7 cellular contexts compared by ENCODE assay signal in genomic region chr5:141650851-141651727, GRCh38. TPM values are rescaled to one million over a fixed set of nuclear protein-coding genes. Genes with fewer than 3 reads are reported as not detected.
A peak's percentile ranks its signal among the peaks of the same experiment; 100 is the strongest.
DNase-seq lines count a peak whose midpoint lies in the region; ATAC-seq and TF ChIP-seq lines count a peak whose summit lies in the region.

Gene FCHSD1 (minus strand): TSS chr5:141651418. CDS start chr5:141651368, 50 bp downstream.

- DNase-seq in NCI-H1930 (lab: John Stamatoyannopoulos, UW) (peak; percentile 14 to 37), colonic mucosa (peak; percentile 97), left kidney (ENCODE audit: low read depth, low spot score) (peak; percentile 89)
- DNase-seq in activated CD4-positive, alpha-beta T cell treated with anti-CD3 and anti-CD28 coated beads for 1 hour, result peak; percentile 68
- DNase-seq in stimulated activated CD4-positive, alpha-beta T cell treated with anti-CD3 and anti-CD28 coated beads, Interleukin-1b, Interleukin-23, amount 100 ng/mL, for 4 hours (ENCODE audit: low read depth in 2 of 2), result peak; percentile 68 to 73

- H3K4me1 ChIP-seq in colonic mucosa, result no peaks in the 10 kb centered on the region

- intact Hi-C loops in colonic mucosa (cut with DNase I), result no loop called here

- no peaks in the 10 kb centered on the region for H3K27me3 ChIP-seq in colonic mucosa

- no peaks in the 10 kb centered on the region for H3K36me3 ChIP-seq in colonic mucosa

- H3K4me3 ChIP-seq in colonic mucosa, result peak within 1 kb of the TSS; percentile 47

- ATAC-seq in GM18499 (IDR thresholded peaks at IDR 0.05; ENCODE audit: insufficient read depth, unreplicated experiment), result peak; percentile 83
- peak; percentile 90 for ATAC-seq in HG02623 (IDR thresholded peaks at IDR 0.05; ENCODE audit: unreplicated experiment)

- H3K9ac ChIP-seq in colonic mucosa (ENCODE audit: low read depth in 2 of 2, low read length in 2 of 2), result peak within 1 kb of the TSS; percentile 62 to 71

- H3K9me3 ChIP-seq in colonic mucosa, result no peaks in the 10 kb centered on the region

- no peak within 1 kb of the TSS for H3K27ac ChIP-seq in colonic mucosa

- TF ChIP-seq CTCF in colonic mucosa (IDR thresholded peaks at IDR 0.05), result no peak

RNA-seq across cellular contexts. Expression of gene FCHSD1, which starts in this region (rescaled TPM):
- 10 to 100 TPM; 14.1 to 15.4 TPM for total RNA-seq in colonic mucosa

Comparison
In these comparisons a context has a peak if more than half of its experiments do, and no peak if none do; other contexts are left out.
1. DNase-seq: peak in every context shown above with its lines; median percentile 97 in colonic mucosa; 89 in left kidney; 70 in stimulated activated CD4-positive, alpha-beta T cell treated with anti-CD3 and anti-CD28 coated beads, Interleukin-1b, Interleukin-23, amount 100 ng/mL, for 4 hours; 68 in activated CD4-positive, alpha-beta T cell treated with anti-CD3 and anti-CD28 coated beads for 1 hour; 26 in NCI-H1930.